31 cellular contexts compared by ENCODE assay signal in genomic region chr1:205056956-205057568, GRCh38. TPM values are rescaled to one million over a fixed set of nuclear protein-coding genes. Genes with fewer than 3 reads are reported as not detected.
"Had no signal": no experiment of that assay in that cellular context is flagged by ENCODE, and none has a peak within 500 bp of the region (broad histone marks: within the 10 kb centered on the region; RNA-seq: fewer than 3 reads in every experiment).

No MANE protein-coding gene starts in this region.

- H3K4me1 ChIP-seq: ascending aorta, breast epithelium had no signal

- H3K36me3 ChIP-seq: ascending aorta, breast epithelium, SJCRH30 had no signal

- DNase-seq: activated CD4-positive, alpha-beta T cell treated with anti-CD3 and anti-CD28 coated beads, Interleukin-2, amount 10 ng/mL, durations not matched to agents 24 days and 14 days; activated CD4-positive, alpha-beta T cell treated with anti-CD3 and anti-CD28 coated beads, Interleukin-2, amount 50 U/mL, for 4 hours; activated CD8-positive, alpha-beta T cell treated with anti-CD3 and anti-CD28 coated beads for 36 hours; activated effector memory CD4-positive, alpha-beta T cell treated with anti-CD3 and anti-CD28 coated beads, Interleukin-2, amount 50 U/mL, for 16 hours; activated naive CD4-positive, alpha-beta T cell treated with Interleukin-2 at 50 U/mL for 16 hours; activated naive CD8-positive, alpha-beta T cell treated with anti-CD3 and anti-CD28 coated beads, Interleukin-2, amount 10 ng/mL, durations not matched to agents 7 days and 5 days; activated T-cell treated with anti-CD3 and anti-CD28 coated beads, Interleukin-2, amount 50 U/mL, for 1 hour; activated T-cell treated with anti-CD3 and anti-CD28 coated beads, Interleukin-2, amount 50 U/mL, for 72 hours; amygdala; MM.1S; MV-4-11; NCI-H1092; NCI-H1436 treated with DMSO at 0.1 percent for 48 hours; NCI-H1694 treated with DMSO at 0.1 percent for 48 hours; NCI-H2029; NCI-H446; NCI-H510A treated with DMSO at 0.1 percent for 48 hours; SHP77 had no signal

- H3K36me3 Mint-ChIP-seq: activated naive CD4-positive, alpha-beta T cell treated with anti-CD3 and anti-CD28 coated beads, Interleukin-2, amount 50 U/mL, for 24 hours; activated naive CD8-positive, alpha-beta T cell treated with anti-CD3 and anti-CD28 coated beads, Interleukin-2, amount 10 ng/mL, durations not matched to agents 7 days and 5 days had no signal

- H3K27ac Mint-ChIP-seq: activated CD4-positive, alpha-beta T cell treated with anti-CD3 and anti-CD28 coated beads, Interleukin-2, amount 10 ng/mL, durations not matched to agents 24 days and 14 days; activated CD8-positive, alpha-beta T cell treated with anti-CD3 and anti-CD28 coated beads for 36 hours; activated naive CD4-positive, alpha-beta T cell treated with anti-CD3 and anti-CD28 coated beads, Interleukin-2, amount 50 U/mL, for 24 hours; activated naive CD8-positive, alpha-beta T cell treated with anti-CD3 and anti-CD28 coated beads, Interleukin-2, amount 10 ng/mL, durations not matched to agents 7 days and 5 days; activated T-cell treated with anti-CD3 and anti-CD28 coated beads, Interleukin-2, amount 50 U/mL, for 72 hours; activated T-helper 17 cell treated with anti-CD3 and anti-CD28 coated beads, Interleukin-2, amount 50 U/mL, for 72 hours; T-helper 1 cell treated with Interleukin-12 subunit alpha and Interleukin-12 subunit beta and Interleukin-4 antibody, amounts not matched to agents 30 μg/mL and 1 μg/mL, for 36 hours; T-helper 2 cell treated with Interferon-gamma antibody and Interleukin-4, amounts not matched to agents 5 μg/mL and 100 μg/mL, for 36 hours had no signal

- H3K9me3 ChIP-seq: ascending aorta, breast epithelium, SJCRH30 had no signal

- H3K4me3 Mint-ChIP-seq: activated CD4-positive, alpha-beta T cell treated with anti-CD3 and anti-CD28 coated beads, Interleukin-2, amount 10 ng/mL, durations not matched to agents 24 days and 14 days; activated CD8-positive, alpha-beta T cell treated with anti-CD3 and anti-CD28 coated beads for 36 hours; activated naive CD4-positive, alpha-beta T cell treated with anti-CD3 and anti-CD28 coated beads, Interleukin-2, amount 50 U/mL, for 24 hours; activated naive CD8-positive, alpha-beta T cell treated with anti-CD3 and anti-CD28 coated beads, Interleukin-2, amount 10 ng/mL, durations not matched to agents 7 days and 5 days; activated T-cell treated with anti-CD3 and anti-CD28 coated beads, Interleukin-2, amount 50 U/mL, for 72 hours; activated T-helper 17 cell treated with anti-CD3 and anti-CD28 coated beads, Interleukin-2, amount 50 U/mL, for 72 hours; T-helper 1 cell treated with Interleukin-12 subunit alpha and Interleukin-12 subunit beta and Interleukin-4 antibody, amounts not matched to agents 30 μg/mL and 1 μg/mL, for 36 hours; T-helper 2 cell treated with Interferon-gamma antibody and Interleukin-4, amounts not matched to agents 5 μg/mL and 100 μg/mL, for 36 hours had no signal

- H3K4me1 Mint-ChIP-seq: activated CD4-positive, alpha-beta T cell treated with anti-CD3 and anti-CD28 coated beads, Interleukin-2, amount 10 ng/mL, durations not matched to agents 24 days and 14 days; activated naive CD4-positive, alpha-beta T cell treated with anti-CD3 and anti-CD28 coated beads, Interleukin-2, amount 50 U/mL, for 24 hours; activated T-helper 17 cell treated with anti-CD3 and anti-CD28 coated beads, Interleukin-2, amount 50 U/mL, for 72 hours had no signal

- H3K27me3 ChIP-seq: ascending aorta, breast epithelium had no signal

- H3K4me3 ChIP-seq: ascending aorta, breast epithelium, SJCRH30, SK-N-MC had no signal

- H3K27ac ChIP-seq: ascending aorta, breast epithelium, KMS-11, SJCRH30, SK-N-MC had no signal

- H3K27me3 Mint-ChIP-seq: activated CD4-positive, alpha-beta T cell treated with anti-CD3 and anti-CD28 coated beads, Interleukin-2, amount 10 ng/mL, durations not matched to agents 24 days and 14 days; activated CD8-positive, alpha-beta T cell treated with anti-CD3 and anti-CD28 coated beads for 36 hours; activated naive CD4-positive, alpha-beta T cell treated with anti-CD3 and anti-CD28 coated beads, Interleukin-2, amount 50 U/mL, for 24 hours; activated naive CD8-positive, alpha-beta T cell treated with anti-CD3 and anti-CD28 coated beads, Interleukin-2, amount 10 ng/mL, durations not matched to agents 7 days and 5 days had no signal

- H3K9me3 Mint-ChIP-seq: activated CD4-positive, alpha-beta T cell treated with anti-CD3 and anti-CD28 coated beads, Interleukin-2, amount 10 ng/mL, durations not matched to agents 24 days and 14 days; activated CD8-positive, alpha-beta T cell treated with anti-CD3 and anti-CD28 coated beads for 36 hours; activated naive CD4-positive, alpha-beta T cell treated with anti-CD3 and anti-CD28 coated beads, Interleukin-2, amount 50 U/mL, for 24 hours; activated naive CD8-positive, alpha-beta T cell treated with anti-CD3 and anti-CD28 coated beads, Interleukin-2, amount 10 ng/mL, durations not matched to agents 7 days and 5 days; activated T-cell treated with anti-CD3 and anti-CD28 coated beads, Interleukin-2, amount 50 U/mL, for 72 hours; activated T-helper 17 cell treated with anti-CD3 and anti-CD28 coated beads, Interleukin-2, amount 50 U/mL, for 72 hours; T-helper 1 cell treated with Interleukin-12 subunit alpha and Interleukin-12 subunit beta and Interleukin-4 antibody, amounts not matched to agents 30 μg/mL and 1 μg/mL, for 36 hours; T-helper 2 cell treated with Interferon-gamma antibody and Interleukin-4, amounts not matched to agents 5 μg/mL and 100 μg/mL, for 36 hours had no signal

- ATAC-seq: activated CD8-positive, alpha-beta T cell treated with anti-CD3 and anti-CD28 coated beads for 36 hours; activated T-cell treated with anti-CD3 and anti-CD28 coated beads, Interleukin-2, amount 50 U/mL, for 72 hours; activated T-helper 17 cell treated with anti-CD3 and anti-CD28 coated beads, Interleukin-2, amount 50 U/mL, for 72 hours; Panc1 had no signal

RNA-seq across cellular contexts. Expression of gene CNTN2, which starts 14.1 kb away (rescaled TPM):
- total RNA-seq: activated CD4-positive, alpha-beta T cell treated with anti-CD3 and anti-CD28 coated beads, Interleukin-2, amount 10 ng/mL, durations not matched to agents 24 days and 14 days; activated CD8-positive, alpha-beta memory T cell treated with anti-CD3 and anti-CD28 coated beads for 36 hours; activated CD8-positive, alpha-beta T cell treated with anti-CD3 and anti-CD28 coated beads for 36 hours; activated naive CD8-positive, alpha-beta T cell treated with anti-CD3 and anti-CD28 coated beads, Interleukin-2, amount 10 ng/mL, durations not matched to agents 7 days and 5 days; activated T-cell treated with anti-CD3 and anti-CD28 coated beads, Interleukin-2, amount 50 U/mL, for 72 hours; activated T-helper 17 cell treated with anti-CD3 and anti-CD28 coated beads, Interleukin-2, amount 50 U/mL, for 72 hours; breast epithelium; LHCN-M2; RPMI7951 had no signal

RNA-seq across cellular contexts. Expression of gene TMEM81, which starts 27.2 kb away (rescaled TPM):
- total RNA-seq: ascending aorta had no signal
